In the genomic region with DNA sequence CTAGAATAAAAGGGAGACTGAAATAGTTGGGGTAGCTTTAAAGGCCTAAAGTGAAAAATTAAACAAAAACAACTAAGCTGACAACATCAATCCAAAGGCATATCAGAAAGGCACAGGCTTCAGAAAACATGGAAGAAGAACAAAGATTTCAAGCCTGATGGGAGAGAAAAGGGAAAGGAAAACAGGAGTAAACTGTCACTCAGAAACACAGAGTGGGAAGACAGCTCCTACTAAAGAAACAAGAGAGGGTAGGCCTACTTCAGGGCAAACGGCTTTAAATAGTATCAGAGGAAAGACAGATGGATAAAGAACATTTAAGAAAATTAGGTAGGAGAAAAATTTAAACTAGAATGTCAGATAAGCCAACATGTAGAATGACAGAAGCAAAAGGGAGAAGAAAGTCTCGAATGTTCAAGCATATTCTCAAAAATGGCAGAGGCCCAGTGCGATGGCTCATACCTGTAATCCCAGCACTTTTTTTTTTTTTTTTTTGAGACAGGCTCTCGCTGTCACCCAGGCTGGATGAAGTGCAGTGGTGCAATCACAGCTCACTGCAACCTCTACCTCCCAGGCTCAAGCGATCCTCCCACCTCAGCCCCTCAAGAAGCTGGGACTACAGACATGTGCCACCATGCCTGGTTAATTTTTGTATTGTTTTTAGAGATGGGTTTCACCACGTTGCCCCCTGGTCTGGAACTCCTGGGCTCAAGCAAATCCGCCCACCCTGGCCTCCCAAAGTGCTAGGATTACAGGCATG, we compare ENCODE assay signal across 1 cellular context.
TF ChIP-seq lines count a peak whose summit lies in the region.

No MANE protein-coding gene starts in this region.

TF ChIP-seq in IMR-90, 13 proteins besides CTCF, POLR2A, EP300 and RAD21:
- TF ChIP-seq FOS (IDR thresholded peaks at IDR 0.05; ENCODE audit: low read depth, low read length): no peak
- TF ChIP-seq MXI1 (IDR thresholded peaks at IDR 0.05; ENCODE audit: borderline replicate concordance, low read depth, low read length): no peak
- TF ChIP-seq CHD1 (IDR thresholded peaks at IDR 0.05; ENCODE audit: low read depth, low read length): no peak
- TF ChIP-seq, protein P1, sequence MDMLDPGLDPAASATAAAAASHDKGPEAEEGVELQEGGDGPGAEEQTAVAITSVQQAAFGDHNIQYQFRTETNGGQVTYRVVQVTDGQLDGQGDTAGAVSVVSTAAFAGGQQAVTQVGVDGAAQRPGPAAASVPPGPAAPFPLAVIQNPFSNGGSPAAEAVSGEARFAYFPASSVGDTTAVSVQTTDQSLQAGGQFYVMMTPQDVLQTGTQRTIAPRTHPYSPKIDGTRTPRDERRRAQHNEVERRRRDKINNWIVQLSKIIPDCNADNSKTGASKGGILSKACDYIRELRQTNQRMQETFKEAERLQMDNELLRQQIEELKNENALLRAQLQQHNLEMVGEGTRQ (IDR thresholded peaks at IDR 0.05; ENCODE audit: low read depth, low read length): no peak
- TF ChIP-seq MAFK (IDR thresholded peaks at IDR 0.05; ENCODE audit: low read depth, low read length): no peak
- TF ChIP-seq BHLHE40 (IDR thresholded peaks at IDR 0.05; ENCODE audit: low read depth, low read length): no peak
